In the genomic region with DNA sequence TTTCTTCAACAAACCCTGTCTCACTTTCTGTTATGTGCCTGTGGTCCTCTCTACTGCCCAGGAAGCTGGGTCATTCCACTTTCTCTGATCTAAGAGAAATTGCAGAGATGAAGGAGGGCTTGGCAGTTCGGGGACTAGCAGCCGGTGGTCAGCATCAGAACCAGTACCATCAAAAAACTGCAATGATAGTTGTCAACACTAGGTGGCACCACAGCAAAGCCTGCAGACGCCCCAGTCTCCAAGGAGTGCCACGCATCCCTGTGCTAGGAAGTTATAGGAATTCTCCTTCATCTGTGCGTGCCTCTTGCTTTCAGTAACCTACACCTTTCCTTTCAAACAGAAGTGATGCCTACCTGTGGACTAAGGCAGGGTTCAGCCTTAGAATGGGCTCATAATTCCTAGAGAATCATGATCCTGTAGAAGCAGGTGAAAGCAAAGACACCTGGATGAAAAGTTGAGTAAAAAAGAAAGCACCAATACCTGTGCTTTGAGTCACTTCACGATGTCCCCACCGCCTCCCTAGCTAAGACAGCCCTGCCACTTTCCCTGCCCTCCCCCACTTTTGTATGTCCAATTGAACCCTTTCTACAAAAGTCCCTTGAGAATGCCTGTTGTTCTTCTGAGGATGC, we compare ENCODE assay signal across 9 cellular contexts.
DNase-seq lines count a peak whose midpoint lies in the region; ATAC-seq and TF ChIP-seq lines count a peak whose summit lies in the region.
"Had no signal": no experiment of that assay in that cellular context is flagged by ENCODE, and none has a peak within 500 bp of the region (broad histone marks: within the 10 kb centered on the region; RNA-seq: fewer than 3 reads in every experiment).

No MANE protein-coding gene starts in this region.

- POLR2A ChIA-PET in AG04449 (lab: Yijun Ruan, JAX) = no interaction called here

- H3K4me1 ChIP-seq in foreskin keratinocyte = no peaks in the 10 kb centered on the region

- DNase-seq in AG04449 (ENCODE audit: low read depth, low spot score) = no peak
- peak; percentile 53 for DNase-seq in LHCN-M2 (ENCODE audit: low read depth)
- DNase-seq in foreskin keratinocyte = peak; percentile 19 to 46
- DNase-seq in occipital lobe (lab: John Stamatoyannopoulos, UW) = peak; percentile 16

- H3K27ac ChIP-seq in foreskin keratinocyte = no peak overlapping the region
- H3K27ac ChIP-seq: epithelial cell of prostate had no signal

- CTCF ChIA-PET in AG04449 (lab: Yijun Ruan, JAX) = interaction anchor here (0.8 to 9.2 kb wide), 28 partner anchors 8 to 1109 kb away, joined by 3 to 99 read pairs (median 4); a partner anchor contains a TSS

- TF ChIP-seq CTCF in AG04449 (IDR thresholded peaks at IDR 0.05; ENCODE audit: insufficient read depth, low read length, missing control alignments) (peak; percentile 86), GM12875 (IDR thresholded peaks at IDR 0.05; ENCODE audit: borderline replicate concordance, insufficient read depth, low read depth, low read length) (peak; percentile 71), WI38 (IDR thresholded peaks at IDR 0.05; ENCODE audit: low read depth, low read length) (peak; percentile 85), foreskin keratinocyte (conservative IDR thresholded peaks at IDR 0.05) (peak; percentile 75)

- H3K27me3 ChIP-seq in foreskin keratinocyte = no peaks in the 10 kb centered on the region

- H3K4me3 ChIP-seq in AG04449 (ENCODE audit: low read depth, low read length) = no peak overlapping the region
- no peak overlapping the region for H3K4me3 ChIP-seq in GM12875 (ENCODE audit: low read depth, low read length)
- no peak overlapping the region for H3K4me3 ChIP-seq in WI38 (ENCODE audit: low read depth, low read length)

- ATAC-seq in foreskin keratinocyte = peak; percentile 86
- ATAC-seq in HG03457 (IDR thresholded peaks at IDR 0.05; ENCODE audit: unreplicated experiment) = no peak
- no peak for ATAC-seq in HG03135 (IDR thresholded peaks at IDR 0.05; ENCODE audit: unreplicated experiment)
